In the genomic region with DNA sequence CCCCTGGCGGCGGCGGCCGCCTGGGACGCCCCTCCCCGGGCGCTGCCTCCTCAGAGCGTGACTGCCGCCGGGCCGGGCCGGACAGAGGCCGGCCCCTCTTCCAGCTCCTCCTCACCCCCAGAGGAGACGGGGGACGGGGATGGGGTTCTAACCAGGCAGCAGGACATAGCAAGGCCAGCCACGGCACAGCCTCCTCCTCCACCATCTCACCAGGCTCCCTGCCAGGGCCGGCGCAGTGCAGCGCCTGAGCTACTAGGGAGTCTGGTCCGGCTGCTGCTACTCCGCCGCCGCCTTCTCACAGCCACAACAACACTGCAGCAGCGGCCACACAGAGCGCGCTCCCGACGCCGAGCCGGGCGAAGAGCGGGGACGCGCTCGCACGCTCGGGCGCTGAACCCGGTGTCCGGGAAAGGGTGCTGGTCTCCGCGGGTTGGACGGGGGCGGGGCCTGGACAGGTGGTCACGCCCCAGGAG, we compare ENCODE assay signal across 8 cellular contexts.
DNase-seq lines count a peak whose midpoint lies in the region; ATAC-seq, FAIRE-seq and TF ChIP-seq lines count a peak whose summit lies in the region.
"Not testable (repeated sequence)": the region's sequence is repeated elsewhere in the genome, so short reads cannot be mapped to it uniquely, and the experiment has no call there.

No MANE protein-coding gene starts in this region.

- peak overlapping the region in 3 of 4 donors; percentile 68 to 87 (median 78) for H3K4me3 Mint-ChIP-seq in CD4-positive, CD25-positive, alpha-beta regulatory T cell
- H3K4me3 Mint-ChIP-seq in T-helper 2 cell treated with Interferon-gamma antibody and Interleukin-4, amounts not matched to agents 5 μg/mL and 100 μg/mL, for 36 hours: peak overlapping the region; percentile 80
- H3K4me3 Mint-ChIP-seq in stimulated activated naive B cell treated with anti-CD40 and anti-IgM and Interleukin-4, amounts not matched to agents 10 μg/mL and 1 μg/mL and 100 μg/mL, for 72 hours: peak overlapping the region; percentile 79 to 85

- H3K27me3 Mint-ChIP-seq in CD4-positive, CD25-positive, alpha-beta regulatory T cell: not testable (repeated sequence)
- peaks cover 13% of the 10 kb centered on the region for H3K27me3 Mint-ChIP-seq in T-helper 2 cell treated with Interferon-gamma antibody and Interleukin-4, amounts not matched to agents 5 μg/mL and 100 μg/mL, for 36 hours (ENCODE audit: low read depth)
- H3K27me3 Mint-ChIP-seq in stimulated activated naive B cell treated with anti-CD40 and anti-IgM and Interleukin-4, amounts not matched to agents 10 μg/mL and 1 μg/mL and 100 μg/mL, for 72 hours: peaks cover 38 to 43% of the 10 kb centered on the region in 2 donors

- ATAC-seq in CD4-positive, CD25-positive, alpha-beta regulatory T cell (ENCODE audit: low read depth in 2 of 2); stimulated activated naive B cell treated with anti-CD40 and anti-IgM and Interleukin-4, amounts not matched to agents 10 μg/mL and 1 μg/mL and 100 μg/mL, for 72 hours (replicated peaks): not testable (repeated sequence)

- H3K36me3 ChIP-seq in CD4-positive, CD25-positive, alpha-beta regulatory T cell (ENCODE audit: control insufficient read depth, insufficient read depth, low read length); MG63; effector memory CD4-positive, alpha-beta T cell (ENCODE audit: control insufficient read depth, insufficient read depth, low read length); kidney (ENCODE audit: control insufficient read depth in 1 of 2, insufficient read depth in 2 of 2, low read length in 2 of 2); rectal smooth muscle tissue (ENCODE audit: control insufficient read depth, insufficient read depth, low read length): not testable (repeated sequence)

- H3K27me3 ChIP-seq in CD4-positive, CD25-positive, alpha-beta regulatory T cell (ENCODE audit: control insufficient read depth, insufficient read depth, low read length); MG63; effector memory CD4-positive, alpha-beta T cell (replicated peaks; ENCODE audit: control insufficient read depth, insufficient read depth, low read length, poor library complexity, severe bottlenecking); rectal smooth muscle tissue (ENCODE audit: control insufficient read depth, insufficient read depth, low read length): not testable (repeated sequence)

- DNase-seq in CD4-positive, CD25-positive, alpha-beta regulatory T cell: peak; percentile 24 to 65 (median 38)
- DNase-seq in MG63: peak; percentile 84
- DNase-seq in T-helper 2 cell treated with Interferon-gamma antibody and Interleukin-4, amounts not matched to agents 5 μg/mL and 100 μg/mL, for 36 hours (ENCODE audit: low spot score): peak; percentile 63
- peak; percentile 85 for DNase-seq in activated effector memory CD4-positive, alpha-beta T cell treated with anti-CD3 and anti-CD28 coated beads, Interleukin-2, amount 50 U/mL, for 16 hours
- peak in 2 of 3 donors; percentile 27 to 34 for DNase-seq in effector memory CD4-positive, alpha-beta T cell
- DNase-seq in kidney: peak; percentile 89
- peak; percentile 18 for DNase-seq in stimulated activated naive B cell treated with anti-CD40 and anti-IgM and Interleukin-4, amounts not matched to agents 10 μg/mL and 1 μg/mL and 100 μg/mL, for 72 hours

- not testable (repeated sequence) for H3K27ac ChIP-seq in CD4-positive, CD25-positive, alpha-beta regulatory T cell (ENCODE audit: insufficient read depth, low read length, poor library complexity, severe bottlenecking); effector memory CD4-positive, alpha-beta T cell (ENCODE audit: insufficient read depth, low read length, poor library complexity, severe bottlenecking); rectal smooth muscle tissue (ENCODE audit: low read depth, low read length)
- H3K27ac ChIP-seq in kidney (ENCODE audit: low read depth in 2 of 2, low read length in 2 of 2): peak overlapping the region in 1 of 2 donors; percentile 69

- H3K9me3 ChIP-seq in CD4-positive, CD25-positive, alpha-beta regulatory T cell (ENCODE audit: control insufficient read depth in 2 of 2, low read length in 2 of 2); MG63; effector memory CD4-positive, alpha-beta T cell (ENCODE audit: control insufficient read depth, low read length); kidney (ENCODE audit: control insufficient read depth in 1 of 2, low read length in 2 of 2): not testable (repeated sequence)

- not testable (repeated sequence) for H3K4me3 ChIP-seq in CD4-positive, CD25-positive, alpha-beta regulatory T cell (ENCODE audit: low read depth, low read length)
- peak overlapping the region; percentile 54 for H3K4me3 ChIP-seq in MG63
- H3K4me3 ChIP-seq in effector memory CD4-positive, alpha-beta T cell (ENCODE audit: insufficient read depth, low read depth, low read length, poor library complexity, severe bottlenecking): peak overlapping the region; percentile 68
- H3K4me3 ChIP-seq in kidney (ENCODE audit: low read length in 2 of 2): peak overlapping the region; percentile 34 to 60
- peak overlapping the region; percentile 64 for H3K4me3 ChIP-seq in rectal smooth muscle tissue (ENCODE audit: low read length)

- not testable (repeated sequence) for H3K9me3 Mint-ChIP-seq in CD4-positive, CD25-positive, alpha-beta regulatory T cell; T-helper 2 cell treated with Interferon-gamma antibody and Interleukin-4, amounts not matched to agents 5 μg/mL and 100 μg/mL, for 36 hours
- H3K9me3 Mint-ChIP-seq in stimulated activated naive B cell treated with anti-CD40 and anti-IgM and Interleukin-4, amounts not matched to agents 10 μg/mL and 1 μg/mL and 100 μg/mL, for 72 hours: peaks cover 9 to 12% of the 10 kb centered on the region in 2 donors

- not testable (repeated sequence) for FAIRE-seq in kidney (lab: Jason Lieb, UNC)

- not testable (repeated sequence) for H3K4me1 Mint-ChIP-seq in CD4-positive, CD25-positive, alpha-beta regulatory T cell; T-helper 2 cell treated with Interferon-gamma antibody and Interleukin-4, amounts not matched to agents 5 μg/mL and 100 μg/mL, for 36 hours (ENCODE audit: low read depth)
- H3K4me1 Mint-ChIP-seq in stimulated activated naive B cell treated with anti-CD40 and anti-IgM and Interleukin-4, amounts not matched to agents 10 μg/mL and 1 μg/mL and 100 μg/mL, for 72 hours: peaks cover 3 to 11% of the 10 kb centered on the region in 2 donors

- intact Hi-C loops in kidney (cut with DNase I): not testable (repeated sequence)

- not testable (repeated sequence) for TF ChIP-seq CTCF in kidney (IDR thresholded peaks at IDR 0.05; ENCODE audit: borderline replicate concordance, extremely low read depth, insufficient read depth)

- H3K4me1 ChIP-seq in CD4-positive, CD25-positive, alpha-beta regulatory T cell (ENCODE audit: control insufficient read depth, insufficient read depth, low read length, poor library complexity, severe bottlenecking); effector memory CD4-positive, alpha-beta T cell (ENCODE audit: control insufficient read depth, insufficient read depth, low read length, poor library complexity, severe bottlenecking); kidney (ENCODE audit: control insufficient read depth in 1 of 2, insufficient read depth in 1 of 2, low read depth in 1 of 2, low read length in 2 of 2); rectal smooth muscle tissue (ENCODE audit: control insufficient read depth, insufficient read depth, low read length): not testable (repeated sequence)

- not testable (repeated sequence) for H3K36me3 Mint-ChIP-seq in CD4-positive, CD25-positive, alpha-beta regulatory T cell; T-helper 2 cell treated with Interferon-gamma antibody and Interleukin-4, amounts not matched to agents 5 μg/mL and 100 μg/mL, for 36 hours (ENCODE audit: low read depth); stimulated activated naive B cell treated with anti-CD40 and anti-IgM and Interleukin-4, amounts not matched to agents 10 μg/mL and 1 μg/mL and 100 μg/mL, for 72 hours

- not testable (repeated sequence) for H3K27ac Mint-ChIP-seq in CD4-positive, CD25-positive, alpha-beta regulatory T cell; T-helper 2 cell treated with Interferon-gamma antibody and Interleukin-4, amounts not matched to agents 5 μg/mL and 100 μg/mL, for 36 hours; stimulated activated naive B cell treated with anti-CD40 and anti-IgM and Interleukin-4, amounts not matched to agents 10 μg/mL and 1 μg/mL and 100 μg/mL, for 72 hours

- not testable (repeated sequence) for H3K9ac ChIP-seq in kidney (ENCODE audit: low read length in 2 of 2); rectal smooth muscle tissue (ENCODE audit: low read length)

Comparison
In these comparisons a context has a peak if more than half of its experiments do, and no peak if none do; other contexts are left out.
1. DNase-seq: peak in every context shown above with its lines; median percentile 89 in kidney; 85 in activated effector memory CD4-positive, alpha-beta T cell treated with anti-CD3 and anti-CD28 coated beads, Interleukin-2, amount 50 U/mL, for 16 hours; 84 in MG63; 63 in T-helper 2 cell treated with Interferon-gamma antibody and Interleukin-4, amounts not matched to agents 5 μg/mL and 100 μg/mL, for 36 hours; 38 in CD4-positive, CD25-positive, alpha-beta regulatory T cell; 30 in effector memory CD4-positive, alpha-beta T cell; 18 in stimulated activated naive B cell treated with anti-CD40 and anti-IgM and Interleukin-4, amounts not matched to agents 10 μg/mL and 1 μg/mL and 100 μg/mL, for 72 hours.